ENCODE assay signal across 19 cellular contexts in genomic region chr6:170019259-170020040, GRCh38.
DNase-seq lines count a peak whose midpoint lies in the region; ATAC-seq and TF ChIP-seq lines count a peak whose summit lies in the region.
"Had no signal": no experiment of that assay in that cellular context is flagged by ENCODE, and none has a peak within 500 bp of the region (broad histone marks: within the 10 kb centered on the region; RNA-seq: fewer than 3 reads in every experiment).

No MANE protein-coding gene starts in this region.

- H3K27me3 Mint-ChIP-seq in type B pancreatic cell = peaks cover 21% of the 10 kb centered on the region
- H3K27me3 Mint-ChIP-seq in activated naive CD8-positive, alpha-beta T cell treated with anti-CD3 and anti-CD28 coated beads for 36 hours = peaks cover 18% of the 10 kb centered on the region

- intact Hi-C loops in mucosa of descending colon (cut with DNase I, micrococcal nuclease) = no loop called here

- peaks cover 9% of the 10 kb centered on the region for H3K4me1 Mint-ChIP-seq in type B pancreatic cell (ENCODE audit: unreplicated experiment)
- no peaks in the 10 kb centered on the region for H3K4me1 Mint-ChIP-seq in activated naive CD8-positive, alpha-beta T cell treated with anti-CD3 and anti-CD28 coated beads for 36 hours
- H3K4me1 Mint-ChIP-seq: activated T-helper 17 cell treated with anti-CD3 and anti-CD28 coated beads, Interleukin-2, amount 50 U/mL, for 72 hours; memory B cell had no signal

- no peaks in the 10 kb centered on the region for H3K9me3 ChIP-seq in mucosa of descending colon
- H3K9me3 ChIP-seq: heart left ventricle, SK-N-SH had no signal

- TF ChIP-seq CTCF in mucosa of descending colon (IDR thresholded peaks at IDR 0.05) (no peak), type B pancreatic cell (conservative IDR thresholded peaks at IDR 0.05) (no peak)

- no peak overlapping the region for H3K4me3 Mint-ChIP-seq in type B pancreatic cell
- no peak overlapping the region for H3K4me3 Mint-ChIP-seq in activated naive CD8-positive, alpha-beta T cell treated with anti-CD3 and anti-CD28 coated beads for 36 hours
- H3K4me3 Mint-ChIP-seq: activated T-helper 17 cell treated with anti-CD3 and anti-CD28 coated beads, Interleukin-2, amount 50 U/mL, for 72 hours; CD4-positive, alpha-beta memory T cell; memory B cell; nephron had no signal

- H3K9me3 Mint-ChIP-seq in type B pancreatic cell = no peaks in the 10 kb centered on the region
- H3K9me3 Mint-ChIP-seq in activated naive CD8-positive, alpha-beta T cell treated with anti-CD3 and anti-CD28 coated beads for 36 hours = no peaks in the 10 kb centered on the region
- H3K9me3 Mint-ChIP-seq: activated T-helper 17 cell treated with anti-CD3 and anti-CD28 coated beads, Interleukin-2, amount 50 U/mL, for 72 hours; memory B cell; nephron had no signal

- H3K4me3 ChIP-seq in mucosa of descending colon = no peak overlapping the region
- H3K4me3 ChIP-seq: heart left ventricle, tibial nerve had no signal

- H3K36me3 ChIP-seq in mucosa of descending colon (ENCODE audit: low read depth) = no peaks in the 10 kb centered on the region
- H3K36me3 ChIP-seq: heart left ventricle, tibial nerve had no signal

- ATAC-seq in mucosa of descending colon = peak; percentile 25
- ATAC-seq: activated T-helper 17 cell treated with anti-CD3 and anti-CD28 coated beads, Interleukin-2, amount 50 U/mL, for 72 hours had no signal

- no peak overlapping the region for H3K27ac Mint-ChIP-seq in type B pancreatic cell
- no peak overlapping the region for H3K27ac Mint-ChIP-seq in activated naive CD8-positive, alpha-beta T cell treated with anti-CD3 and anti-CD28 coated beads for 36 hours
- H3K27ac Mint-ChIP-seq: activated T-helper 17 cell treated with anti-CD3 and anti-CD28 coated beads, Interleukin-2, amount 50 U/mL, for 72 hours; memory B cell had no signal

- H3K4me1 ChIP-seq in mucosa of descending colon (ENCODE audit: low read depth) = no peaks in the 10 kb centered on the region

- H3K36me3 Mint-ChIP-seq in type B pancreatic cell = no peaks in the 10 kb centered on the region
- H3K36me3 Mint-ChIP-seq in activated naive CD8-positive, alpha-beta T cell treated with anti-CD3 and anti-CD28 coated beads for 36 hours = no peaks in the 10 kb centered on the region
- H3K36me3 Mint-ChIP-seq: CD4-positive, alpha-beta memory T cell; memory B cell had no signal

- DNase-seq in activated effector memory CD4-positive, alpha-beta T cell treated with anti-CD3 and anti-CD28 coated beads, Interleukin-2, amount 50 U/mL, for 16 hours = peak; percentile 39
- no peak for DNase-seq in activated effector memory CD4-positive, alpha-beta T cell treated with Interleukin-2 at 50 U/mL for 16 hours
- peak; percentile 76 for DNase-seq in RPMI7951 (ENCODE audit: low read depth)
- DNase-seq in mucosa of descending colon = no peak
- DNase-seq in type B pancreatic cell (ENCODE audit: extremely low spot score, unreplicated experiment) = peak; percentile 45
- no peak for DNase-seq in GM19238 (ENCODE audit: insufficient read length, low spot score)
- DNase-seq in HT-29 (ENCODE audit: low spot score) = no peak
- DNase-seq in activated naive CD8-positive, alpha-beta T cell treated with anti-CD3 and anti-CD28 coated beads for 36 hours = no peak
- DNase-seq: CD4-positive, alpha-beta memory T cell; NCI-H187 treated with DMSO at 0.1 percent for 48 hours; NCI-H446 treated with DMSO at 0.1 percent for 48 hours; SK-N-SH; stimulated activated CD4-positive, alpha-beta T cell treated with anti-CD3 and anti-CD28 coated beads, Interleukin-12 subunit alpha, Interleukin-12 subunit beta, amount 100 ng/mL, for 4 hours; T-helper 9 cell had no signal

Comparison
In these comparisons a context has a peak if more than half of its experiments do, and no peak if none do; other contexts are left out.
1. DNase-seq: peak in activated effector memory CD4-positive, alpha-beta T cell treated with anti-CD3 and anti-CD28 coated beads, Interleukin-2, amount 50 U/mL, for 16 hours (single experiment), RPMI7951 (single experiment) and type B pancreatic cell (single experiment); none in activated effector memory CD4-positive, alpha-beta T cell treated with Interleukin-2 at 50 U/mL for 16 hours (single experiment), mucosa of descending colon (0 of 3), GM19238 (single experiment), HT-29 (single experiment) and activated naive CD8-positive, alpha-beta T cell treated with anti-CD3 and anti-CD28 coated beads for 36 hours (single experiment).